Comparison of ENCODE assay signal across 8 cellular contexts in the genomic region with DNA sequence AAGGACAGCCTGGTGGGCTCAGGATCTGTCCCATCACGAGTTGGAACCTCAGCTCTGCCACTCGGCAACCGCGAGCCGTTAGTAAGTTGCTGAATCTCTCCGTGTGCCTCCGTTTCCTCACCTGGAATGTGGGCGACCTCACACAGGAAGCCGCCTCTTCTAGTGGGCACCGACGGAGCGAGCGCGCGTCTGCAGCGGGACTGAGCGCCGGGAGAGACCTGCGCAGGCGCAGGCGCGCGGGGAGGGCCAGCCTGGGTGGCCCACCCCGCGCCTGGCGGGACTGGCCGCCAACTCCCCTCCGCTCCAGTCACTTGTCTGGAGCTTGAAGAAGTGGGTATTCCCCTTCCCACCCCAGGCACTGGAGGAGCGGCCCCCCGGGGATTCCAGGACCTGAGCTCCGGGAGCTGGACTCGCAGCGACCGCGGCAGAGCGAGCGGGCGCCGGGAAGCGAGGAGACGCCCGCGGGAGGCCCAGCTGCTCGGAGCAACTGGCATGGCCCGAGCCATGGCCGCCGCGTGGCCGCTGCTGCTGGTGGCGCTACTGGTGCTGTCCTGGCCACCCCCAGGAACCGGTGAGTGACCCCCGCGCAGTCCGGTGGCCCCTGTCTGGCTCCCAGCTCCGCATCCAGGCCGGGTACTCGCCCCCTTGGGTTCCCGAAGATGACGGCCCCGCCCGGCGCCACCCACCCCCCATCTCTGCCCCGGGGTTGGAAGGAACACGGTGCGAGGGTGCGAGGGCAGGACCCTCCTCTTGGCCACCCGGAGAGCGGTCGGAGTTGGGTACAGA. TPM values are rescaled to one million over a fixed set of nuclear protein-coding genes. Genes with fewer than 3 reads are reported as not detected.
DNase-seq lines count a peak whose midpoint lies in the region; ATAC-seq, FAIRE-seq and TF ChIP-seq lines count a peak whose summit lies in the region.

A gene with protein sequence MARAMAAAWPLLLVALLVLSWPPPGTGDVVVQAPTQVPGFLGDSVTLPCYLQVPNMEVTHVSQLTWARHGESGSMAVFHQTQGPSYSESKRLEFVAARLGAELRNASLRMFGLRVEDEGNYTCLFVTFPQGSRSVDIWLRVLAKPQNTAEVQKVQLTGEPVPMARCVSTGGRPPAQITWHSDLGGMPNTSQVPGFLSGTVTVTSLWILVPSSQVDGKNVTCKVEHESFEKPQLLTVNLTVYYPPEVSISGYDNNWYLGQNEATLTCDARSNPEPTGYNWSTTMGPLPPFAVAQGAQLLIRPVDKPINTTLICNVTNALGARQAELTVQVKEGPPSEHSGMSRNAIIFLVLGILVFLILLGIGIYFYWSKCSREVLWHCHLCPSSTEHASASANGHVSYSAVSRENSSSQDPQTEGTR (plus strand): TSS at position 306 of the 786 bp plus-strand sequence. CDS start 187 bp downstream, at position 493.

- H3K36me3 ChIP-seq in small intestine (ENCODE audit: control insufficient read depth in 2 of 2, insufficient read depth in 2 of 2, low read length in 2 of 2) = no peaks in the 10 kb centered on the region

- no peak for FAIRE-seq in small intestine (lab: Jason Lieb, UNC)

- no peak for TF ChIP-seq CTCF in WI38 (IDR thresholded peaks at IDR 0.05; ENCODE audit: low read depth, low read length)

- no peaks in the 10 kb centered on the region for H3K9me3 ChIP-seq in small intestine (ENCODE audit: control insufficient read depth, low read depth)

- DNase-seq in GM03348 (ENCODE audit: low spot score) (peak; percentile 94), NCI-H1694 (lab: John Stamatoyannopoulos, UW) (peak; percentile 30), dedifferentiated amniotic fluid mesenchymal stem cell (ENCODE audit: extremely low spot score) (peak; percentile 39), kidney glomerular epithelial cell (lab: John Stamatoyannopoulos, UW) (peak; percentile 66), small intestine (peak; percentile 78)

- no peaks in the 10 kb centered on the region for H3K4me1 ChIP-seq in small intestine (ENCODE audit: control insufficient read depth in 2 of 2, insufficient read depth in 1 of 2, low read depth in 1 of 2, low read length in 1 of 2)

- H3K27ac ChIP-seq in small intestine (ENCODE audit: low read depth in 1 of 2, low read length in 1 of 2) = peak within 1 kb of the TSS; percentile 73 to 88

- no peaks in the 10 kb centered on the region for H3K27me3 ChIP-seq in small intestine (ENCODE audit: control insufficient read depth in 2 of 2, insufficient read depth in 2 of 2, low read length in 2 of 2)

- ATAC-seq in GM21529 (IDR thresholded peaks at IDR 0.05; ENCODE audit: unreplicated experiment) = no peak
- no peak for ATAC-seq in GM18517 (IDR thresholded peaks at IDR 0.05; ENCODE audit: unreplicated experiment)

- 1% methylated on average over 60 to 69 of the region's 69 CpGs for WGBS in small intestine, 3 donors

- H3K4me3 ChIP-seq in WI38 (ENCODE audit: low read depth, low read length) = peak within 1 kb of the TSS; percentile 69
- H3K4me3 ChIP-seq in small intestine (ENCODE audit: low read depth in 1 of 2, low read length in 2 of 2) = peak within 1 kb of the TSS; percentile 75 to 94

RNA-seq across cellular contexts. Expression of the gene that starts here (rescaled TPM):
- polyA plus RNA-seq in small intestine = 10 to 100 TPM; 19.9 to 26.0 (median 22.2) TPM

Comparison
In these comparisons a context has a peak if more than half of its experiments do, and no peak if none do; other contexts are left out.
1. DNase-seq: peak in every context shown above with its lines; median percentile 94 in GM03348; 78 in small intestine; 66 in kidney glomerular epithelial cell; 39 in dedifferentiated amniotic fluid mesenchymal stem cell; 30 in NCI-H1694.